Comparison of ENCODE assay signal across 13 cellular contexts in genomic region chr7:121449304-121449703, GRCh38. TPM values are rescaled to one million over a fixed set of nuclear protein-coding genes. Genes with fewer than 3 reads are reported as not detected.
DNase-seq lines count a peak whose midpoint lies in the region; ATAC-seq and TF ChIP-seq lines count a peak whose summit lies in the region.
"Had no signal": no experiment of that assay in that cellular context is flagged by ENCODE, and none has a peak within 500 bp of the region (broad histone marks: within the 10 kb centered on the region; RNA-seq: fewer than 3 reads in every experiment).

No MANE protein-coding gene starts in this region.

- no peak for TF ChIP-seq POLR2A in IMR-90 (IDR thresholded peaks at IDR 0.05; ENCODE audit: low read depth, low read length)

- no peak overlapping the region for H3K23ac ChIP-seq in IMR-90 (ENCODE audit: low read depth, low read length)

- in situ Hi-C loops in IMR-90 (cut with MboI; ENCODE audit: low sequenced_read_pairs) (no loop called here), mammary epithelial cell (cut with MboI; ENCODE audit: low sequenced_read_pairs in 2 of 2) (no loop called here)

- no peaks in the 10 kb centered on the region for H3K79me1 ChIP-seq in IMR-90 (ENCODE audit: low read depth in 1 of 2, low read length in 2 of 2)

- H3K36me3 ChIP-seq in IMR-90 (ENCODE audit: control insufficient read depth, insufficient read depth, low read length), result no peaks in the 10 kb centered on the region
- H3K36me3 ChIP-seq in adipocyte (ENCODE audit: control insufficient read depth, insufficient read depth, low read length, severe bottlenecking), result no peaks in the 10 kb centered on the region
- no peaks in the 10 kb centered on the region for H3K36me3 ChIP-seq in mammary epithelial cell (ENCODE audit: insufficient read depth, low read length)

- H2BK5ac ChIP-seq in IMR-90 (ENCODE audit: low read depth, low read length, poor library complexity, severe bottlenecking), result no peak overlapping the region

- TF ChIP-seq CTCF in AG04450 (IDR thresholded peaks at IDR 0.05; ENCODE audit: low read depth, low read length) (0 out of 2 replicates have a peak, but pooled peaks have one; percentile 8), IMR-90 (conservative IDR thresholded peaks at IDR 0.05; ENCODE audit: low read depth, low read length) (no peak), fibroblast of villous mesenchyme (IDR thresholded peaks at IDR 0.05; ENCODE audit: insufficient read depth, low read depth, low read length) (peak; percentile 18), mammary epithelial cell (conservative IDR thresholded peaks at IDR 0.05 in 1 of 2, IDR thresholded peaks at IDR 0.05 in 1 of 2; ENCODE audit: extremely low read depth in 1 of 2, insufficient read depth in 1 of 2, low read depth in 1 of 2, low read length in 2 of 2) (peak in 1 of 2 donors; percentile 28)

- no peaks in the 10 kb centered on the region for H3K9me3 Mint-ChIP-seq in T-helper 2 cell treated with Interferon-gamma antibody and Interleukin-4, amounts not matched to agents 5 μg/mL and 100 μg/mL, for 36 hours

- no peak overlapping the region for H2BK20ac ChIP-seq in IMR-90 (ENCODE audit: low read depth, low read length)

- no CpG with 5 or more reads among the region's 2 CpGs for WGBS in IMR-90 (ENCODE audit: extremely low coverage in 2 of 2, insufficient read length in 1 of 2), 2 experiments
- 100% methylated on average over 2 of the region's 2 CpGs for WGBS in mammary epithelial cell (ENCODE audit: low coverage, missing lambda C conversion rate)

- no peak overlapping the region for H3K18ac ChIP-seq in IMR-90 (ENCODE audit: low read depth, low read length)

- H3K4me3 ChIP-seq in AG04450 (ENCODE audit: low read depth, low read length), result no peak overlapping the region
- no peak overlapping the region for H3K4me3 ChIP-seq in IMR-90 (ENCODE audit: insufficient read depth, low read depth, low read length)
- H3K4me3 ChIP-seq in adipocyte (ENCODE audit: low read length), result no peak overlapping the region
- no peak overlapping the region for H3K4me3 ChIP-seq in fibroblast of villous mesenchyme (ENCODE audit: low read depth, low read length)
- H3K4me3 ChIP-seq in mammary epithelial cell (replicated peaks in 1 of 3; ENCODE audit: insufficient read depth in 1 of 3, low read depth in 2 of 3, low read length in 3 of 3), result no peak overlapping the region

- no peak overlapping the region for H4K5ac ChIP-seq in IMR-90 (ENCODE audit: low read depth, low read length)

- H3K27ac ChIP-seq in AG04450 (ENCODE audit: low read depth, low read length) (no peak overlapping the region), IMR-90 (ENCODE audit: insufficient read depth, low read length) (no peak overlapping the region), mammary epithelial cell (ENCODE audit: insufficient read depth, low read depth, low read length) (no peak overlapping the region)

- H4K91ac ChIP-seq in IMR-90 (ENCODE audit: insufficient read depth, low read depth, low read length), result no peak overlapping the region

- H3K9ac ChIP-seq in IMR-90 (ENCODE audit: low read depth, low read length) (no peak overlapping the region), adipocyte (ENCODE audit: low read length) (no peak overlapping the region), mammary epithelial cell (ENCODE audit: insufficient read depth, low read length) (no peak overlapping the region)

- no peak overlapping the region for H2AK5ac ChIP-seq in IMR-90 (ENCODE audit: low read depth, low read length)

- intact Hi-C loops in IMR-90 (cut with micrococcal nuclease) (loop anchor here (5.0 kb wide), 1 partner anchor 98 kb away; no protein-coding TSS in a partner anchor), mammary epithelial cell (cut with micrococcal nuclease) (no loop called here)

- dilution Hi-C loops in IMR-90 (cut with HindIII; ENCODE audit: low sequenced_read_pairs, unreplicated experiment) (no loop called here), mammary epithelial cell (cut with HindIII; ENCODE audit: low sequenced_read_pairs) (no loop called here)

- H3K4ac ChIP-seq in IMR-90 (ENCODE audit: low read depth, low read length), result no peak overlapping the region

- CTCF ChIA-PET in AG04450 (lab: Charles Lee), result interaction anchor here (1.2 kb wide), 1 partner anchor 16 kb away, joined by 4 read pairs; no protein-coding TSS in a partner anchor
- CTCF ChIA-PET in IMR-90 (lab: Yijun Ruan, JAX), result interaction anchor here (1.3 kb wide), 1 partner anchor 52 kb away, joined by 3 read pairs; no protein-coding TSS in a partner anchor
- CTCF ChIA-PET in mammary epithelial cell (lab: Charles Lee; ENCODE audit: low non-redundant PET), result no interaction called here

- H3K27ac Mint-ChIP-seq in T-helper 2 cell treated with Interferon-gamma antibody and Interleukin-4, amounts not matched to agents 5 μg/mL and 100 μg/mL, for 36 hours, result no peak overlapping the region

- ATAC-seq in IMR-90 (ENCODE audit: low read depth) (peak; percentile 82), GM21367 (IDR thresholded peaks at IDR 0.05; ENCODE audit: unreplicated experiment) (no peak)

- H3K9me3 ChIP-seq in AG04450 (ENCODE audit: control insufficient read depth, insufficient read depth, low read length) (no peaks in the 10 kb centered on the region), IMR-90 (ENCODE audit: control insufficient read depth, insufficient read depth, low read length) (no peaks in the 10 kb centered on the region), adipocyte (ENCODE audit: control insufficient read depth, low read length) (no peaks in the 10 kb centered on the region), mammary epithelial cell (replicated peaks; ENCODE audit: insufficient read depth, low read length) (no peaks in the 10 kb centered on the region)

- no peak overlapping the region for H4K8ac ChIP-seq in IMR-90 (ENCODE audit: low read depth in 2 of 2, low read length in 2 of 2)

- no TSS peak for BruUV-seq in IMR-90 (replicated peaks; lab: Mats Ljungman, UMichigan)
- no TSS peak for BruUV-seq in mammary epithelial cell (replicated peaks; lab: Mats Ljungman, UMichigan)

- peaks cover 3% of the 10 kb centered on the region for H3K4me1 Mint-ChIP-seq in T-helper 2 cell treated with Interferon-gamma antibody and Interleukin-4, amounts not matched to agents 5 μg/mL and 100 μg/mL, for 36 hours (ENCODE audit: low read depth)

- no peak overlapping the region for H2BK15ac ChIP-seq in IMR-90 (ENCODE audit: low read depth, low read length)

- no peaks in the 10 kb centered on the region for H3K27me3 Mint-ChIP-seq in T-helper 2 cell treated with Interferon-gamma antibody and Interleukin-4, amounts not matched to agents 5 μg/mL and 100 μg/mL, for 36 hours (ENCODE audit: low read depth)

- no peak overlapping the region for H2BK120ac ChIP-seq in IMR-90 (ENCODE audit: low read depth, low read length)

- no peaks in the 10 kb centered on the region for H4K20me1 ChIP-seq in IMR-90 (ENCODE audit: insufficient read depth, low read length)
- no peaks in the 10 kb centered on the region for H4K20me1 ChIP-seq in mammary epithelial cell (ENCODE audit: insufficient read depth, low read length)

- DNase-seq in AG04450 (ENCODE audit: low read depth, low spot score) (no peak), IMR-90 (no peak), adipocyte (ENCODE audit: low read depth) (peak; percentile 48), fibroblast of villous mesenchyme (ENCODE audit: low read depth) (peak; percentile 49), mammary epithelial cell (no peak)
- DNase-seq in activated CD8-positive, alpha-beta memory T cell treated with anti-CD3 and anti-CD28 coated beads, Interleukin-2, amount 50 U/mL, for 48 hours, result no peak
- no peak for DNase-seq in T-helper 2 cell treated with Interferon-gamma antibody and Interleukin-4, amounts not matched to agents 5 μg/mL and 100 μg/mL, for 36 hours (ENCODE audit: low spot score)
- DNase-seq: AML-193; effector memory CD4-positive, alpha-beta T cell; head of caudate nucleus; NCI-H2029 had no signal

- POLR2A ChIA-PET in AG04450 (lab: Yijun Ruan, JAX), result no interaction called here
- POLR2A ChIA-PET in IMR-90 (lab: Charles Lee; ENCODE audit: unreplicated experiment), result no interaction called here

- H3K4me1 ChIP-seq in IMR-90 (ENCODE audit: control insufficient read depth, insufficient read depth, low read length) (no peaks in the 10 kb centered on the region), adipocyte (ENCODE audit: control insufficient read depth, insufficient read depth, low read length) (peaks cover 19% of the 10 kb centered on the region), mammary epithelial cell (ENCODE audit: insufficient read depth, low read length) (no peaks in the 10 kb centered on the region)

- H3K4me2 ChIP-seq in IMR-90 (ENCODE audit: low read depth, low read length) (no peak overlapping the region), mammary epithelial cell (ENCODE audit: insufficient read depth, low read depth, low read length) (no peak overlapping the region)

- H2AFZ ChIP-seq in IMR-90 (replicated peaks; ENCODE audit: low read length, poor library complexity) (no peak overlapping the region), mammary epithelial cell (ENCODE audit: low read depth, low read length) (no peak overlapping the region)

- H3K9me1 ChIP-seq in IMR-90 (ENCODE audit: insufficient read depth, low read length), result no peaks in the 10 kb centered on the region

- H3K36me3 Mint-ChIP-seq in T-helper 2 cell treated with Interferon-gamma antibody and Interleukin-4, amounts not matched to agents 5 μg/mL and 100 μg/mL, for 36 hours (ENCODE audit: low read depth), result no peaks in the 10 kb centered on the region
- H3K36me3 Mint-ChIP-seq: brain had no signal

- no peak overlapping the region for H3K4me3 Mint-ChIP-seq in T-helper 2 cell treated with Interferon-gamma antibody and Interleukin-4, amounts not matched to agents 5 μg/mL and 100 μg/mL, for 36 hours
- H3K4me3 Mint-ChIP-seq: brain had no signal

- H2AK9ac ChIP-seq in IMR-90 (replicated peaks; ENCODE audit: low read depth, low read length, poor library complexity), result no peak overlapping the region

- no peak overlapping the region for H3K14ac ChIP-seq in IMR-90 (replicated peaks; ENCODE audit: low read depth, low read length)

- H3K27me3 ChIP-seq in AG04450 (ENCODE audit: control insufficient read depth, insufficient read depth, low read length) (peaks cover 4% of the 10 kb centered on the region), IMR-90 (ENCODE audit: control insufficient read depth, insufficient read depth, low read length) (no peaks in the 10 kb centered on the region; the same call in 1 of the 2 replicates), adipocyte (replicated peaks; ENCODE audit: control insufficient read depth, insufficient read depth, low read length) (no peaks in the 10 kb centered on the region), mammary epithelial cell (ENCODE audit: insufficient read depth, low read length) (no peaks in the 10 kb centered on the region)

- TF ChIP-seq RAD21 in IMR-90 (IDR thresholded peaks at IDR 0.05; ENCODE audit: low read length), result no peak

- H3K56ac ChIP-seq in IMR-90 (ENCODE audit: extremely low read depth, insufficient read depth, low read length), result no peak overlapping the region

- no peaks in the 10 kb centered on the region for H3K79me2 ChIP-seq in mammary epithelial cell (ENCODE audit: insufficient read depth, low read length)

RNA-seq across cellular contexts. Expression of gene FAM3C, which starts 53.2 kb away (rescaled TPM):
- polyA plus RNA-seq in AG04450 (2011; rRNA removed) (33.2 and 48.7 TPM in 2 replicates), IMR-90 (2012; rRNA removed) (33.9 and 45.8 TPM in 2 replicates), mammary epithelial cell (37.6 TPM)
- polyA minus RNA-seq in AG04450 (2011; rRNA and poly(A)+ RNA removed), result 7.2 and 15.0 TPM in 2 replicates
- total RNA-seq in IMR-90 (2012; rRNA removed) (11.5 and 35.0 TPM in 2 replicates), fibroblast of villous mesenchyme (18.7 and 35.8 TPM in 2 replicates), mammary epithelial cell (100 to 1,000 TPM in 1 of 2 donors, 10 to 100 TPM in 1; 80.5 to 107 TPM)
- 10.7 and 13.2 TPM in 2 replicates for polyA plus RNA-seq in IMR-90 (2012; cell fraction: cytosol; rRNA removed)
- polyA plus RNA-seq in IMR-90 (2012; cell fraction: nucleus; rRNA removed; ENCODE audit: low replicate concordance), result 2.5 and 27.8 TPM in 2 replicates
- polyA minus RNA-seq in mammary epithelial cell, result 26.9 TPM

Comparison
In these comparisons a context has a peak if more than half of its experiments do, and no peak if none do; other contexts are left out.
1. DNase-seq: peak in adipocyte (single experiment) and fibroblast of villous mesenchyme (single experiment); none in AG04450 (single experiment), IMR-90 (single experiment), activated CD8-positive, alpha-beta memory T cell treated with anti-CD3 and anti-CD28 coated beads, Interleukin-2, amount 50 U/mL, for 48 hours (single experiment), T-helper 2 cell treated with Interferon-gamma antibody and Interleukin-4, amounts not matched to agents 5 μg/mL and 100 μg/mL, for 36 hours (single experiment) and mammary epithelial cell (single experiment).